Comparison of ENCODE assay signal across 8 cellular contexts in genomic region chr5:14581333-14581890, GRCh38. TPM values are rescaled to one million over a fixed set of nuclear protein-coding genes. Genes with fewer than 3 reads are reported as not detected.
DNase-seq lines count a peak whose midpoint lies in the region; ATAC-seq, FAIRE-seq and TF ChIP-seq lines count a peak whose summit lies in the region.

Gene OTULINL, plus strand, starts transcription at chr5:14581792. Its CDS starts 103 bp downstream, at chr5:14581895.

- no peaks in the 10 kb centered on the region for H3K79me2 ChIP-seq in fibroblast of lung (ENCODE audit: control insufficient read depth, insufficient read depth, low read length)

- peak within 1 kb of the TSS; percentile 54 to 85 (median 76) for H3K4me3 Mint-ChIP-seq in IgD-negative memory B cell
- H3K4me3 Mint-ChIP-seq in activated T-cell treated with anti-CD3 and anti-CD28 coated beads, Interleukin-2, amount 50 U/mL, for 72 hours: peak within 1 kb of the TSS; percentile 84 to 87
- H3K4me3 Mint-ChIP-seq in natural killer cell: peak within 1 kb of the TSS; percentile 83

- DNase-seq in DMS153 (lab: John Stamatoyannopoulos, UW) (peak; percentile 79), RCC 7860 (ENCODE audit: low spot score) (peak; percentile 36), fibroblast of lung (ENCODE audit: low read depth in 2 of 2) (peak; percentile 66 to 72), natural killer cell (peak; percentile 83)
- peak; percentile 89 for DNase-seq in activated T-cell treated with anti-CD3 and anti-CD28 coated beads, Interleukin-2, amount 50 U/mL, for 72 hours
- DNase-seq in stimulated activated naive CD4-positive, alpha-beta T cell treated with Interleukin-2 at 50 U/mL for 16 hours (lab: John Stamatoyannopoulos, UW): peak; percentile 82

- H4K20me1 ChIP-seq in fibroblast of lung (ENCODE audit: control insufficient read depth, extremely low read depth, insufficient read depth, low read length): no peaks in the 10 kb centered on the region

- H3K9me3 Mint-ChIP-seq in IgD-negative memory B cell (no peaks in the 10 kb centered on the region), natural killer cell (no peaks in the 10 kb centered on the region)
- H3K9me3 Mint-ChIP-seq in activated T-cell treated with anti-CD3 and anti-CD28 coated beads, Interleukin-2, amount 50 U/mL, for 72 hours: no peaks in the 10 kb centered on the region

- peak within 1 kb of the TSS; percentile 8 for H3K9ac ChIP-seq in fibroblast of lung (ENCODE audit: insufficient read depth, low read length)

- ATAC-seq in GM21717 (IDR thresholded peaks at IDR 0.05; ENCODE audit: unreplicated experiment) (peak; percentile 99), natural killer cell (peak; percentile 82 to 91 (median 82))
- peak; percentile 94 to 95 for ATAC-seq in activated T-cell treated with anti-CD3 and anti-CD28 coated beads, Interleukin-2, amount 50 U/mL, for 72 hours (replicated peaks in 1 of 2)

- TF ChIP-seq CTCF in fibroblast of lung (conservative IDR thresholded peaks at IDR 0.05 in 1 of 2, IDR thresholded peaks at IDR 0.05 in 1 of 2; ENCODE audit: low read depth in 1 of 2, low read length in 2 of 2): no peak
- TF ChIP-seq CTCF in natural killer cell (IDR thresholded peaks at IDR 0.05): no peak

- H3K36me3 ChIP-seq in fibroblast of lung (ENCODE audit: control insufficient read depth, insufficient read depth, low read length): no peaks in the 10 kb centered on the region

- intact Hi-C loops in natural killer cell (cut with micrococcal nuclease): loop anchor here (5.0 kb wide), 1 partner anchor 226 kb away; no protein-coding TSS in a partner anchor

- no peak within 1 kb of the TSS for H3K27ac ChIP-seq in fibroblast of lung (ENCODE audit: insufficient read depth, low read length)

- H3K4me3 ChIP-seq in fibroblast of lung (replicated peaks in 1 of 4; ENCODE audit: control extremely low read depth in 1 of 4, insufficient read depth in 1 of 4, low read depth in 3 of 4, low read length in 4 of 4): peak within 1 kb of the TSS; percentile 45 to 61 (median 58)

- H2AFZ ChIP-seq in fibroblast of lung (ENCODE audit: low read length): peak within 1 kb of the TSS; percentile 40

- H3K36me3 Mint-ChIP-seq in IgD-negative memory B cell (peaks cover 2% of the 10 kb centered on the region), natural killer cell (no peaks in the 10 kb centered on the region)
- no peaks in the 10 kb centered on the region for H3K36me3 Mint-ChIP-seq in activated T-cell treated with anti-CD3 and anti-CD28 coated beads, Interleukin-2, amount 50 U/mL, for 72 hours (ENCODE audit: insufficient read depth in 2 of 2)

- H3K4me1 ChIP-seq in fibroblast of lung (ENCODE audit: control insufficient read depth, extremely low read depth, insufficient read depth, low read length): no peaks in the 10 kb centered on the region

- H3K27me3 Mint-ChIP-seq in IgD-negative memory B cell (peaks cover 33% of the 10 kb centered on the region), natural killer cell (ENCODE audit: low read depth in 2 of 2) (peaks cover 0 to 16% of the 10 kb centered on the region in 2 donors)
- peaks cover 25% of the 10 kb centered on the region for H3K27me3 Mint-ChIP-seq in activated T-cell treated with anti-CD3 and anti-CD28 coated beads, Interleukin-2, amount 50 U/mL, for 72 hours (ENCODE audit: low read depth)

- no peaks in the 10 kb centered on the region for H3K9me3 ChIP-seq in fibroblast of lung (ENCODE audit: control insufficient read depth, insufficient read depth, low read depth, low read length)

- H3K4me1 Mint-ChIP-seq in IgD-negative memory B cell: peaks cover 0 to 6% (median 2%) of the 10 kb centered on the region in 3 donors
- H3K4me1 Mint-ChIP-seq in activated T-cell treated with anti-CD3 and anti-CD28 coated beads, Interleukin-2, amount 50 U/mL, for 72 hours (ENCODE audit: low read depth): peaks cover 36% of the 10 kb centered on the region
- H3K4me1 Mint-ChIP-seq in natural killer cell: peaks cover 29 to 44% of the 10 kb centered on the region in 2 donors

- H3K27me3 ChIP-seq in fibroblast of lung (ENCODE audit: control insufficient read depth, insufficient read depth, low read length): peaks cover 17% of the 10 kb centered on the region

- FAIRE-seq in RCC 7860 (lab: Jason Lieb, UNC): no peak

- peak within 1 kb of the TSS in 1 of 3 donors; percentile 36 for H3K27ac Mint-ChIP-seq in IgD-negative memory B cell
- no peak within 1 kb of the TSS for H3K27ac Mint-ChIP-seq in activated T-cell treated with anti-CD3 and anti-CD28 coated beads, Interleukin-2, amount 50 U/mL, for 72 hours
- H3K27ac Mint-ChIP-seq in natural killer cell: peak within 1 kb of the TSS; percentile 81 to 86

- peak within 1 kb of the TSS; percentile 78 for H3K4me2 ChIP-seq in fibroblast of lung (ENCODE audit: extremely low read depth, insufficient read depth, low read length)

RNA-seq across cellular contexts. Expression of gene OTULINL, which starts in this region (rescaled TPM):
- polyA plus RNA-seq in IgD-negative memory B cell (1.2 TPM), fibroblast of lung (0.76 and 2.4 TPM in 2 replicates)
- total RNA-seq in activated T-cell treated with anti-CD3 and anti-CD28 coated beads, Interleukin-2, amount 50 U/mL, for 72 hours: 10 to 100 TPM; 17.9 to 18.8 TPM
- total RNA-seq in fibroblast of lung (under 0.01 and 0.17 TPM in 2 replicates), natural killer cell (10 to 100 TPM; 33.0 to 67.4 (median 51.8) TPM)
- 0.61 and 0.90 TPM in 2 replicates for polyA plus RNA-seq in fibroblast of lung (2012)
- 0.24 TPM in 1 of 2 replicates, not detected in the other for polyA minus RNA-seq in fibroblast of lung (ENCODE audit: low replicate concordance)

Comparison
In these comparisons a context has a peak if more than half of its experiments do, and no peak if none do; other contexts are left out.
1. RNA of gene OTULINL (total RNA-seq): 33.0 to 67.4 TPM in natural killer cell and 17.9 to 18.8 TPM in activated T-cell treated with anti-CD3 and anti-CD28 coated beads, Interleukin-2, amount 50 U/mL, for 72 hours; under 0.01 to 0.17 TPM in fibroblast of lung; every median in the first group is over 10 times any median in the second.
2. DNase-seq: peak in every context shown above with its lines; median percentile 89 in activated T-cell treated with anti-CD3 and anti-CD28 coated beads, Interleukin-2, amount 50 U/mL, for 72 hours; 83 in natural killer cell; 82 in stimulated activated naive CD4-positive, alpha-beta T cell treated with Interleukin-2 at 50 U/mL for 16 hours; 79 in DMS153; 69 in fibroblast of lung; 36 in RCC 7860.
3. Peak in every context shown above with its lines, with median percentiles within 50 percentile points of each other: ATAC-seq and H3K4me3 Mint-ChIP-seq.